Comparison of ENCODE assay signal across 10 cellular contexts in genomic region chr2:216478151-216478550, GRCh38. TPM values are rescaled to one million over a fixed set of nuclear protein-coding genes. Genes with fewer than 3 reads are reported as not detected.
DNase-seq lines count a peak whose midpoint lies in the region; ATAC-seq lines count a peak whose summit lies in the region.
"Had no signal": no experiment of that assay in that cellular context is flagged by ENCODE, and none has a peak within 500 bp of the region (broad histone marks: within the 10 kb centered on the region; RNA-seq: fewer than 3 reads in every experiment).

No MANE protein-coding gene starts in this region.

- no peak for ATAC-seq in HG02588 (IDR thresholded peaks at IDR 0.05; ENCODE audit: unreplicated experiment)

- peak; percentile 64 for DNase-seq in GM03348 (ENCODE audit: low spot score)
- peak; percentile 15 for DNase-seq in MV-4-11 (lab: John Stamatoyannopoulos, UW)
- peak; percentile 68 for DNase-seq in epithelial cell of prostate (ENCODE audit: low read depth, low spot score)
- peak; percentile 87 for DNase-seq in pulmonary artery endothelial cell (ENCODE audit: low read depth, low spot score)
- DNase-seq in NCI-H69 (lab: John Stamatoyannopoulos, UW), result no peak
- no peak for DNase-seq in NCI-H1092 (lab: John Stamatoyannopoulos, UW)
- no peak for DNase-seq in COLO668 (lab: John Stamatoyannopoulos, UW; ENCODE audit: unreplicated experiment)
- DNase-seq: activated CD4-positive, alpha-beta T cell treated with anti-CD3 and anti-CD28 coated beads for 1 hour; nephron progenitor cell had no signal

- no peak overlapping the region for H3K27ac ChIP-seq in epithelial cell of prostate

RNA-seq across cellular contexts. Expression of gene RPL37A, which starts 20.5 kb away (rescaled TPM):
- 1,393 and 2,557 TPM in 2 replicates for total RNA-seq in pulmonary artery endothelial cell

Comparison
In these comparisons a context has a peak if more than half of its experiments do, and no peak if none do; other contexts are left out.
1. DNase-seq: peak in GM03348 (single experiment), MV-4-11 (single experiment), epithelial cell of prostate (single experiment) and pulmonary artery endothelial cell (single experiment); none in NCI-H69 (single experiment), NCI-H1092 (single experiment) and COLO668 (single experiment).